ENCODE assay signal across 9 cellular contexts in genomic region chr7:76512941-76513816, GRCh38. TPM values are rescaled to one million over a fixed set of nuclear protein-coding genes. Genes with fewer than 3 reads are reported as not detected.
DNase-seq lines count a peak whose midpoint lies in the region; ATAC-seq, FAIRE-seq and TF ChIP-seq lines count a peak whose summit lies in the region.
"Had no signal": no experiment of that assay in that cellular context is flagged by ENCODE, and none has a peak within 500 bp of the region (broad histone marks: within the 10 kb centered on the region; RNA-seq: fewer than 3 reads in every experiment).

No MANE protein-coding gene starts in this region.

- no peaks in the 10 kb centered on the region for H3K36me3 ChIP-seq in BJ (ENCODE audit: control insufficient read depth, insufficient read depth, low read length)
- H3K36me3 ChIP-seq in mucosa of descending colon (ENCODE audit: low read depth), result no peaks in the 10 kb centered on the region
- H3K36me3 ChIP-seq: Peyer's patch had no signal

- peak; percentile 38 for TF ChIP-seq CTCF in BJ (IDR thresholded peaks at IDR 0.05; ENCODE audit: insufficient read depth, low read depth, low read length)
- TF ChIP-seq CTCF in astrocyte of the cerebellum (IDR thresholded peaks at IDR 0.05; ENCODE audit: low read depth, low read length, missing control alignments), result peak; percentile 63
- no peak for TF ChIP-seq CTCF in mucosa of descending colon (IDR thresholded peaks at IDR 0.05)

- CTCF ChIA-PET in BJ (lab: Yijun Ruan, JAX), result interaction anchor here (0.9 kb wide), 1 partner anchor 86 kb away, joined by 3 read pairs; no protein-coding TSS in a partner anchor

- H3K9me3 ChIP-seq in mucosa of descending colon, result no peaks in the 10 kb centered on the region
- H3K9me3 ChIP-seq: Peyer's patch had no signal

- FAIRE-seq in GM19239 (lab: Jason Lieb, UNC), result no peak

- intact Hi-C loops in mucosa of descending colon (cut with DNase I, micrococcal nuclease), result no loop called here

- peaks cover 9% of the 10 kb centered on the region for H3K4me1 ChIP-seq in mucosa of descending colon (ENCODE audit: low read depth)

- H3K27me3 ChIP-seq in BJ (ENCODE audit: control insufficient read depth, insufficient read depth, low read length), result no peaks in the 10 kb centered on the region
- H3K27me3 ChIP-seq: Peyer's patch had no signal

- H3K4me3 ChIP-seq in BJ (ENCODE audit: low read depth, low read length) (no peak overlapping the region), astrocyte of the cerebellum (ENCODE audit: low read depth, low read length) (no peak overlapping the region), mucosa of descending colon (no peak overlapping the region)
- H3K4me3 ChIP-seq: Peyer's patch had no signal

- in situ Hi-C loops in astrocyte of the cerebellum (cut with HindIII; ENCODE audit: low sequenced_read_pairs), result no loop called here

- no peak for DNase-seq in BJ (ENCODE audit: low read depth)
- DNase-seq in H4 (ENCODE audit: low spot score), result peak; percentile 20
- DNase-seq in astrocyte of the cerebellum (ENCODE audit: low read depth), result no peak
- DNase-seq in mucosa of descending colon, result peak; percentile 30 to 67 (median 60)
- no peak for DNase-seq in GM19239 (ENCODE audit: insufficient read length, low spot score)
- no peak for DNase-seq in pons (ENCODE audit: low spot score)
- DNase-seq: Peyer's patch had no signal

- ATAC-seq in mucosa of descending colon, result peak; percentile 16
- ATAC-seq in HG02678 (IDR thresholded peaks at IDR 0.05; ENCODE audit: unreplicated experiment), result no peak
- no peak for ATAC-seq in HG03469 (IDR thresholded peaks at IDR 0.05; ENCODE audit: unreplicated experiment)

- POLR2A ChIA-PET in BJ (lab: Charles Lee), result no interaction called here

RNA-seq across cellular contexts. Expression of gene UPK3B, which starts 2.8 kb away (rescaled TPM):
- not detected in 2 replicates for polyA plus RNA-seq in BJ (2011; rRNA removed)
- 0.05 TPM in 1 of 2 replicates, not detected in the other for polyA minus RNA-seq in BJ (2011; rRNA and poly(A)+ RNA removed)
- not detected in 2 replicates for total RNA-seq in H4 (2014; rRNA removed; shearing (Covaris generic))
- total RNA-seq in mucosa of descending colon, result 1 to 10 TPM; 2.2 to 4.3 (median 3.6) TPM

RNA-seq across cellular contexts. Expression of gene SPDYE16, which starts 29.9 kb away (rescaled TPM):
- not detected in 2 replicates for polyA plus RNA-seq in BJ (2011; rRNA removed)
- not detected in 2 replicates for polyA minus RNA-seq in BJ (2011; rRNA and poly(A)+ RNA removed)
- not detected in 2 replicates for total RNA-seq in H4 (2014; rRNA removed; shearing (Covaris generic))
- total RNA-seq in mucosa of descending colon, result under 1 TPM in 2 of 3 donors, not detected in 1; 0.20 to 0.51 TPM

RNA-seq across cellular contexts. Expression of gene DTX2, which starts 51.7 kb away (rescaled TPM):
- polyA plus RNA-seq in BJ (2011; rRNA removed), result 2.0 and 3.3 TPM in 2 replicates
- 9.2 and 11.0 TPM in 2 replicates for polyA minus RNA-seq in BJ (2011; rRNA and poly(A)+ RNA removed)
- total RNA-seq in H4 (2014; rRNA removed; shearing (Covaris generic)), result 5.6 and 8.2 TPM in 2 replicates
- 10 to 100 TPM; 52.3 to 91.6 (median 83.7) TPM for total RNA-seq in mucosa of descending colon

Comparison
In these comparisons a context has a peak if more than half of its experiments do, and no peak if none do; other contexts are left out.
1. DNase-seq: peak in H4 (single experiment) and mucosa of descending colon (3 of 3); none in BJ (single experiment), astrocyte of the cerebellum (single experiment), GM19239 (single experiment) and pons (single experiment).